ENCODE assay signal across 11 cellular contexts in genomic region chr3:34260991-34261365, GRCh38.
DNase-seq lines count a peak whose midpoint lies in the region; ATAC-seq, FAIRE-seq and TF ChIP-seq lines count a peak whose summit lies in the region.
"Had no signal": no experiment of that assay in that cellular context is flagged by ENCODE, and none has a peak within 500 bp of the region (broad histone marks: within the 10 kb centered on the region; RNA-seq: fewer than 3 reads in every experiment).

No MANE protein-coding gene starts in this region.

- no peak overlapping the region for H3K4me2 ChIP-seq in K562 (ENCODE audit: insufficient read depth, low read length)

- H3K27ac ChIP-seq in cardiac muscle cell (peak overlapping the region; percentile 65), right atrium auricular region (no peak overlapping the region), K562 (ENCODE audit: extremely low read depth, low read depth, low read length) (no peak overlapping the region), uterus (peak overlapping the region; percentile 54 to 62)
- H3K27ac ChIP-seq: WERI-Rb-1 had no signal

- DNase-seq in cardiac muscle cell (ENCODE audit: low read depth in 1 of 2, low spot score in 1 of 2) (no peak), right atrium auricular region (ENCODE audit: low spot score) (no peak), K562 (ENCODE audit: extremely low read depth in 1 of 4, low spot score in 3 of 4) (no peak), kidney tubule cell (ENCODE audit: low spot score) (peak; percentile 68), uterus (no peak), LoVo (ENCODE audit: low spot score) (no peak)
- DNase-seq: activated effector memory CD4-positive, alpha-beta T cell treated with Interleukin-2 at 50 U/mL for 16 hours; CD4-positive, alpha-beta memory T cell had no signal

- no TSS peak for BruUV-seq in K562 (replicated peaks; lab: Mats Ljungman, UMichigan)

- no peaks in the 10 kb centered on the region for H3K79me2 ChIP-seq in K562 (ENCODE audit: control insufficient read depth, insufficient read depth, low read length)

- no peaks in the 10 kb centered on the region for H3K9me1 ChIP-seq in K562 (ENCODE audit: control insufficient read depth, insufficient read depth, low read length)

- intact Hi-C loops in K562 (cut with micrococcal nuclease) (loop anchor here (2.0 to 5.0 kb wide), 2 partner anchors 379 to 424 kb away; no protein-coding TSS in a partner anchor), uterus (cut with DNase I; ENCODE audit: low total_unique reads) (no loop called here)

- H3K27me3 ChIP-seq in cardiac muscle cell (no peaks in the 10 kb centered on the region), right atrium auricular region (no peaks in the 10 kb centered on the region), K562 (ENCODE audit: control insufficient read depth in 2 of 2, insufficient read depth in 2 of 2, low read length in 2 of 2) (no peaks in the 10 kb centered on the region; a peak in 1 of 5 replicates), uterus (no peaks in the 10 kb centered on the region)

- H3K4me1 ChIP-seq in cardiac muscle cell (ENCODE audit: low read depth) (peaks cover 30% of the 10 kb centered on the region), right atrium auricular region (peaks cover 0 to 14% of the 10 kb centered on the region in 2 donors), K562 (replicated peaks in 1 of 2; ENCODE audit: control insufficient read depth in 2 of 2, insufficient read depth in 2 of 2, low read length in 2 of 2) (no peaks in the 10 kb centered on the region), uterus (peaks cover 3 to 12% of the 10 kb centered on the region in 2 donors)

- in situ Hi-C loops in K562 (cut with MboI) = loop anchor here (10.0 to 25.0 kb wide), 2 partner anchors 374 to 414 kb away; no protein-coding TSS in a partner anchor

- no peak for TF ChIP-seq EP300 in K562 (IDR thresholded peaks at IDR 0.05; ENCODE audit: low read length)

- TF ChIP-seq POLR2A in K562 (conservative IDR thresholded peaks at IDR 0.05) (no peak), uterus (IDR thresholded peaks at IDR 0.05) (no peak)

- no peaks in the 10 kb centered on the region for H3K36me3 ChIP-seq in cardiac muscle cell
- H3K36me3 ChIP-seq in right atrium auricular region = no peaks in the 10 kb centered on the region
- no peaks in the 10 kb centered on the region for H3K36me3 ChIP-seq in K562 (ENCODE audit: control insufficient read depth, insufficient read depth, low read length)
- H3K36me3 ChIP-seq in uterus = no peaks in the 10 kb centered on the region
- H3K36me3 ChIP-seq: WERI-Rb-1 had no signal

- H3K9me3 ChIP-seq in cardiac muscle cell (ENCODE audit: low read depth) (no peaks in the 10 kb centered on the region), right atrium auricular region (no peaks in the 10 kb centered on the region), K562 (replicated peaks; ENCODE audit: control insufficient read depth, insufficient read depth, low read depth, low read length) (no peaks in the 10 kb centered on the region), uterus (no peaks in the 10 kb centered on the region)

- H2AFZ ChIP-seq in K562 (ENCODE audit: low read depth, low read length) = no peak overlapping the region

- H3K9ac ChIP-seq in K562 (ENCODE audit: insufficient read depth in 1 of 2, low read depth in 2 of 2, low read length in 2 of 2) = no peak overlapping the region

- no peak for TF ChIP-seq CTCF in cardiac muscle cell (IDR thresholded peaks at IDR 0.05; ENCODE audit: low read depth, low read length)
- TF ChIP-seq CTCF in right atrium auricular region (IDR thresholded peaks at IDR 0.05) = peak in 1 of 2 donors; percentile 33
- TF ChIP-seq CTCF in K562 (IDR thresholded peaks at IDR 0.05 in 2 of 3, conservative IDR thresholded peaks at IDR 0.05 in 1 of 3; ENCODE audit: insufficient read depth in 2 of 3, low read depth in 1 of 3, low read length in 3 of 3) = no peak
- no peak for TF ChIP-seq CTCF in uterus (IDR thresholded peaks at IDR 0.05)

- no peaks in the 10 kb centered on the region for H4K20me1 ChIP-seq in K562 (replicated peaks; ENCODE audit: control insufficient read depth, insufficient read depth, low read length)

- no peak for TF ChIP-seq RAD21 in K562 (CRISPR knock-in tag; conservative IDR thresholded peaks at IDR 0.05 in 1 of 2, IDR thresholded peaks at IDR 0.05 in 1 of 2)

- ATAC-seq in K562 (no peak), GM19328 (IDR thresholded peaks at IDR 0.05; ENCODE audit: unreplicated experiment) (no peak), GM21360 (IDR thresholded peaks at IDR 0.05; ENCODE audit: unreplicated experiment) (no peak)

- 0% methylated on average over 1 of the region's 1 CpG for WGBS in K562 (ENCODE audit: insufficient coverage, low coverage, missing lambda C conversion rate)

- no peak overlapping the region for H3K4me3 ChIP-seq in cardiac muscle cell
- H3K4me3 ChIP-seq in right atrium auricular region = no peak overlapping the region
- no peak overlapping the region for H3K4me3 ChIP-seq in K562
- H3K4me3 ChIP-seq in uterus = no peak overlapping the region

- no peak for FAIRE-seq in K562 (lab: Jason Lieb, UNC)

- CTCF ChIA-PET in K562 (lab: Yijun Ruan, JAX; ENCODE audit: low intra/inter-chr PET ratio) = interaction anchor here (1.3 kb wide), 1 partner anchor 378 kb away, joined by 6 read pairs; no protein-coding TSS in a partner anchor

- POLR2A ChIA-PET in K562 (lab: Yijun Ruan, JAX) = interaction anchor here (0.6 to 1.7 kb wide), 4 partner anchors 10 to 423 kb away, joined by 3 to 6 read pairs (median 4); no protein-coding TSS in a partner anchor

TF ChIP-seq in K562, 482 proteins besides CTCF, POLR2A, EP300 and RAD21:
- TF ChIP-seq ZNF511 (CRISPR knock-in tag; IDR thresholded peaks at IDR 0.05) = no peak
- no peak for TF ChIP-seq ZNF12 (CRISPR knock-in tag; IDR thresholded peaks at IDR 0.05)
- TF ChIP-seq TRIM28 (IDR thresholded peaks at IDR 0.05) = no peak
- 0 out of 2 replicates have a peak, but pooled peaks have one; percentile 36 for TF ChIP-seq OTX1 (CRISPR knock-in tag; IDR thresholded peaks at IDR 0.05)
- peak; percentile 6 for TF ChIP-seq PCBP2 (IDR thresholded peaks at IDR 0.05; ENCODE audit: low read depth, low read length, poor library complexity, severe bottlenecking)
- TF ChIP-seq GATAD2B (IDR thresholded peaks at IDR 0.05; ENCODE audit: borderline replicate concordance) = no peak
- TF ChIP-seq DIDO1 (tag; IDR thresholded peaks at IDR 0.05; ENCODE audit: low read depth) = no peak
- TF ChIP-seq ZNF584 (CRISPR knock-in tag; IDR thresholded peaks at IDR 0.05; ENCODE audit: low read depth) = no peak
- peak; percentile 85 for TF ChIP-seq ZNF512 (tag; IDR thresholded peaks at IDR 0.05)
- peak; percentile 68 for TF ChIP-seq EGR1 (conservative IDR thresholded peaks at IDR 0.05)
- TF ChIP-seq SREBF1 (IDR thresholded peaks at IDR 0.05; ENCODE audit: borderline replicate concordance, low read depth, low read length) = no peak
- TF ChIP-seq IFI16 (CRISPR knock-in tag; IDR thresholded peaks at IDR 0.05) = no peak
- TF ChIP-seq THRB (CRISPR knock-in tag; conservative IDR thresholded peaks at IDR 0.05) = 0 out of 2 replicates have a peak, but pooled peaks have one; percentile 29
- TF ChIP-seq THRA (IDR thresholded peaks at IDR 0.05) = no peak
- peak; percentile 72 for TF ChIP-seq ELF4 (CRISPR knock-in tag; IDR thresholded peaks at IDR 0.05)
- peak; percentile 24 for TF ChIP-seq NCOA4 (IDR thresholded peaks at IDR 0.05; ENCODE audit: partially characterized antibody)
- TF ChIP-seq NFATC3 (IDR thresholded peaks at IDR 0.05) = no peak
- 0 out of 2 replicates have a peak, but pooled peaks have one; percentile 18 for TF ChIP-seq LARP7 (IDR thresholded peaks at IDR 0.05)
TF ChIP-seq in K562: peak in this region for 8.

Comparison
In these comparisons a context has a peak if more than half of its experiments do, and no peak if none do; other contexts are left out.
1. H3K27ac ChIP-seq: peak in cardiac muscle cell (single experiment) and uterus (2 of 2); none in right atrium auricular region (0 of 2) and K562 (single experiment).